ENCODE assay signal across 12 cellular contexts in the genomic region with DNA sequence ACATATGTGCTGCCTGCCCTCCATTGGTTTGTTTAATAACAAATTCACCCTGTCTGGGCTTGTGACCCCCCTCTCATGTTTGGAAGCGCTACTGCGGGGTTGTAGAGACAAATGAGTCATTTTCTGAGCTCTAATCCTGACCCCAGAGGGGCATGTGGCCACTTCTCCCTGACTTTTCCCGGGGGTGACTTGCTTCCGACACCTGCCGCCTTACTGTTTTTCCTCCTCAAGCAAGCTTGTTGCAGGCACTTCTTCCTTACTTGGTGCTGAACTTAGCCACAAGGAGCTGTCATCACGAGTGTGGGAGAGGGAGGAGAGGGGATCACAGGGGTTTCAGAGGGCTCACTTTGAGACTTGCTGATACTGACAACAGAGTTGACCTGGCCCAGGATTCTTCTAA.
DNase-seq lines count a peak whose midpoint lies in the region; ATAC-seq and TF ChIP-seq lines count a peak whose summit lies in the region.
"Had no signal": no experiment of that assay in that cellular context is flagged by ENCODE, and none has a peak within 500 bp of the region (broad histone marks: within the 10 kb centered on the region; RNA-seq: fewer than 3 reads in every experiment).

No MANE protein-coding gene starts in this region.

- intact Hi-C loops in activated CD4-positive, alpha-beta T cell treated with anti-CD3 and anti-CD28 coated beads for 36 hours (cut with DNase I, micrococcal nuclease): loop anchor here in 1 of 2 experiments (2.0 to 10.0 kb wide), 2 partner anchors 178 to 462 kb away; partner anchors contain the start of gene MARCHF3
- intact Hi-C loops in activated B cell treated with CpG ODN at 0.5 μM for 24 hours (cut with micrococcal nuclease): no loop called here
- intact Hi-C loops in spleen (cut with DNase I; ENCODE audit: low total_unique reads): no loop called here

- peak overlapping the region in 6 of 8 donors; percentile 36 to 75 (median 66) for H3K27ac ChIP-seq in spleen
- H3K27ac ChIP-seq: A549 had no signal

- H3K36me3 Mint-ChIP-seq in activated CD4-positive, alpha-beta T cell treated with anti-CD3 and anti-CD28 coated beads for 36 hours (ENCODE audit: low read depth): peaks cover 24% of the 10 kb centered on the region
- no peaks in the 10 kb centered on the region for H3K36me3 Mint-ChIP-seq in activated B cell treated with CpG ODN at 0.5 μM for 24 hours (ENCODE audit: low read depth)
- H3K36me3 Mint-ChIP-seq in effector memory CD8-positive, alpha-beta T cell (ENCODE audit: insufficient read depth): peaks cover 6% of the 10 kb centered on the region

- peak overlapping the region; percentile 67 for H3K27ac Mint-ChIP-seq in activated CD4-positive, alpha-beta T cell treated with anti-CD3 and anti-CD28 coated beads for 36 hours
- peak overlapping the region; percentile 88 for H3K27ac Mint-ChIP-seq in activated B cell treated with CpG ODN at 0.5 μM for 24 hours
- peak overlapping the region; percentile 85 to 95 for H3K27ac Mint-ChIP-seq in effector memory CD8-positive, alpha-beta T cell

- H3K4me3 Mint-ChIP-seq in activated CD4-positive, alpha-beta T cell treated with anti-CD3 and anti-CD28 coated beads for 36 hours: peak overlapping the region; percentile 67
- peak overlapping the region; percentile 38 for H3K4me3 Mint-ChIP-seq in activated B cell treated with CpG ODN at 0.5 μM for 24 hours
- peak overlapping the region; percentile 78 to 80 for H3K4me3 Mint-ChIP-seq in effector memory CD8-positive, alpha-beta T cell

- no peak for TF ChIP-seq POLR2A in spleen (IDR thresholded peaks at IDR 0.05)

- WGBS in spleen, 5 donors: 75 to 88% (median 86%) methylated on average over 6 of the region's 6 CpGs

- TF ChIP-seq CTCF in activated B cell treated with CpG ODN at 0.5 μM for 24 hours (IDR thresholded peaks at IDR 0.05) (no peak), spleen (IDR thresholded peaks at IDR 0.05 in 8 of 11, conservative IDR thresholded peaks at IDR 0.05 in 3 of 11) (no peak)

- no peak for ATAC-seq in activated CD4-positive, alpha-beta T cell treated with anti-CD3 and anti-CD28 coated beads for 36 hours
- ATAC-seq in activated B cell treated with CpG ODN at 0.5 μM for 24 hours (ENCODE audit: low read depth) (no peak), HG02938 (IDR thresholded peaks at IDR 0.05; ENCODE audit: unreplicated experiment) (no peak)
- no peak for ATAC-seq in effector memory CD8-positive, alpha-beta T cell (replicated peaks)
- ATAC-seq: A549, PC-3 had no signal

- H3K4me1 ChIP-seq in spleen: peaks cover 0 to 62% (median 41%) of the 10 kb centered on the region in 6 donors
- H3K4me1 ChIP-seq: A549 had no signal

- no peaks in the 10 kb centered on the region for H3K36me3 ChIP-seq in spleen

- DNase-seq in activated CD4-positive, alpha-beta T cell treated with anti-CD3 and anti-CD28 coated beads for 36 hours: no peak
- DNase-seq in activated CD4-positive, alpha-beta T cell treated with anti-CD3 and anti-CD28 coated beads for 48 hours: no peak
- DNase-seq in activated B cell treated with CpG ODN at 0.5 μM for 24 hours (no peak), spleen (no peak)
- DNase-seq in effector memory CD8-positive, alpha-beta T cell: no peak
- DNase-seq in stimulated activated CD4-positive, alpha-beta T cell treated with anti-CD3 and anti-CD28 coated beads, Interleukin-4, amount 100 ng/mL, for 1 hour: no peak
- DNase-seq in central memory CD4-positive, alpha-beta T cell: no peak
- DNase-seq: left ventricle myocardium superior, NCI-H1436 treated with DMSO at 0.1 percent for 48 hours, PC-3 had no signal

- peaks cover 44% of the 10 kb centered on the region for H3K4me1 Mint-ChIP-seq in activated CD4-positive, alpha-beta T cell treated with anti-CD3 and anti-CD28 coated beads for 36 hours
- peaks cover 38% of the 10 kb centered on the region for H3K4me1 Mint-ChIP-seq in activated B cell treated with CpG ODN at 0.5 μM for 24 hours
- H3K4me1 Mint-ChIP-seq in effector memory CD8-positive, alpha-beta T cell (ENCODE audit: low read depth in 2 of 2): peaks cover 24 to 29% of the 10 kb centered on the region in 2 donors

- H3K9me3 ChIP-seq in spleen: no peaks in the 10 kb centered on the region
- H3K9me3 ChIP-seq: A549 had no signal

- no peaks in the 10 kb centered on the region for H3K27me3 Mint-ChIP-seq in activated CD4-positive, alpha-beta T cell treated with anti-CD3 and anti-CD28 coated beads for 36 hours
- no peaks in the 10 kb centered on the region for H3K27me3 Mint-ChIP-seq in activated B cell treated with CpG ODN at 0.5 μM for 24 hours
- no peaks in the 10 kb centered on the region for H3K27me3 Mint-ChIP-seq in effector memory CD8-positive, alpha-beta T cell

- POLR2A ChIA-PET in activated CD4-positive, alpha-beta T cell treated with anti-CD3 and anti-CD28 coated beads for 36 hours (lab: Charles Lee): no interaction called here
- POLR2A ChIA-PET in activated B cell treated with CpG ODN at 0.5 μM for 24 hours (lab: Charles Lee): interaction anchor here (0.8 kb wide), 1 partner anchor 16 kb away, joined by 3 read pairs; no protein-coding TSS in a partner anchor

- CTCF ChIA-PET in activated CD4-positive, alpha-beta T cell treated with anti-CD3 and anti-CD28 coated beads for 36 hours (lab: Charles Lee): no interaction called here
- CTCF ChIA-PET in activated B cell treated with CpG ODN at 0.5 μM for 24 hours (lab: Charles Lee): no interaction called here

- no peaks in the 10 kb centered on the region for H3K27me3 ChIP-seq in spleen (replicated peaks in 1 of 7)

- H3K4me3 ChIP-seq in spleen: no peak overlapping the region
- H3K4me3 ChIP-seq: A549 had no signal

- H3K9me3 Mint-ChIP-seq in activated CD4-positive, alpha-beta T cell treated with anti-CD3 and anti-CD28 coated beads for 36 hours (ENCODE audit: low read depth): no peaks in the 10 kb centered on the region
- H3K9me3 Mint-ChIP-seq in activated B cell treated with CpG ODN at 0.5 μM for 24 hours: no peaks in the 10 kb centered on the region
- H3K9me3 Mint-ChIP-seq in effector memory CD8-positive, alpha-beta T cell: no peaks in the 10 kb centered on the region
